ENCODE assay signal across 23 cellular contexts in the genomic region with DNA sequence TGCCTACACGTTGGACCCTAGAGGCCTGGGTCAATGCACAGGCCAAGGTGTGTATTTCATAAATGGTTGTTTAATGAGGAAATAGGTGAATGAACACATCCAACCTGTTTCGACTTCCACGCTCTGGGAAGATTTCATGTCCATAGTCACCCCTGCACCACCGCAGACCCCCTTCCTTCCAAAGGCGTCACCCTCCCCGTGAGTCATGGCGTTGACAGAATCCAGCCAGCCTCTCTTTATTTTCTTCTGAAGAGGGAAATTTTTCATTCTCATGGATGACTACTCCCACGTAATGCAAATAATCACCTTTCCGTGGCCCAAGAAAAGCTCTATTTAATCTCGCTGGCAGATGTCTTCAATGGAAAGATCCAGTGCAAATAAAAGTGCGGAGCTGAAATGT.
DNase-seq lines count a peak whose midpoint lies in the region; FAIRE-seq and TF ChIP-seq lines count a peak whose summit lies in the region.
"Had no signal": no experiment of that assay in that cellular context is flagged by ENCODE, and none has a peak within 500 bp of the region (broad histone marks: within the 10 kb centered on the region; RNA-seq: fewer than 3 reads in every experiment).

No MANE protein-coding gene starts in this region.

- H3K27me3 ChIP-seq in neural progenitor cell: no peaks in the 10 kb centered on the region

- no peak overlapping the region for H3K9ac ChIP-seq in neural progenitor cell

- CTCF ChIA-PET in GM10248 (lab: Yijun Ruan, JAX): interaction anchor here (1.0 to 2.4 kb wide), 2 partner anchors 35 to 148 kb away, joined by 3 to 10 read pairs; no protein-coding TSS in a partner anchor
- CTCF ChIA-PET in activated naive CD4-positive, alpha-beta T cell treated with anti-CD3 and anti-CD28 coated beads for 36 hours (lab: Charles Lee): no interaction called here

- H3K79me2 ChIP-seq in neural progenitor cell (ENCODE audit: low read depth): no peaks in the 10 kb centered on the region

- no peaks in the 10 kb centered on the region for H4K20me1 ChIP-seq in neural progenitor cell (ENCODE audit: low read depth)

- DNase-seq in GM10248 (ENCODE audit: extremely low spot score) (peak; percentile 1), NCI-H146 treated with DMSO at 0.1 percent for 48 hours (lab: John Stamatoyannopoulos, UW; ENCODE audit: unreplicated experiment) (peak; percentile 26), neural progenitor cell (ENCODE audit: low spot score) (no peak), urothelium cell line (ENCODE audit: low spot score) (no peak), H4 (ENCODE audit: low spot score) (no peak), D341Med (ENCODE audit: low spot score) (no peak)
- no peak for DNase-seq in activated naive CD4-positive, alpha-beta T cell treated with anti-CD3 and anti-CD28 coated beads for 36 hours
- DNase-seq: Caco-2; CD8-positive, alpha-beta T cell; H9; Kasumi-1; MV-4-11; NCI-H187; NCI-H2081 treated with DMSO at 0.1 percent for 48 hours; NCI-H2171; NCI-H226; NCI-H510A; Right ventricle myocardium superior; SW 1271 had no signal

- peaks cover 15% of the 10 kb centered on the region for H3K4me1 Mint-ChIP-seq in neural progenitor cell
- H3K4me1 Mint-ChIP-seq in activated naive CD4-positive, alpha-beta T cell treated with anti-CD3 and anti-CD28 coated beads for 36 hours (ENCODE audit: low read depth): no peaks in the 10 kb centered on the region
- H3K4me1 Mint-ChIP-seq: B cell had no signal

- H3K9me3 ChIP-seq in neural progenitor cell (ENCODE audit: low read depth): no peaks in the 10 kb centered on the region
- H3K9me3 ChIP-seq: Caco-2 had no signal

- peaks cover 7% of the 10 kb centered on the region for H3K9me3 Mint-ChIP-seq in neural progenitor cell
- no peaks in the 10 kb centered on the region for H3K9me3 Mint-ChIP-seq in activated naive CD4-positive, alpha-beta T cell treated with anti-CD3 and anti-CD28 coated beads for 36 hours
- H3K9me3 Mint-ChIP-seq: CD8-positive, alpha-beta T cell had no signal

- no peak for TF ChIP-seq CTCF in GM10248 (IDR thresholded peaks at IDR 0.05; ENCODE audit: control extremely low read depth, extremely low read depth, low read depth, missing control alignments)
- TF ChIP-seq CTCF in neural progenitor cell (IDR thresholded peaks at IDR 0.05): no peak

- intact Hi-C loops in activated naive CD4-positive, alpha-beta T cell treated with anti-CD3 and anti-CD28 coated beads for 36 hours (cut with micrococcal nuclease): no loop called here

- H3K36me3 Mint-ChIP-seq in neural progenitor cell: no peaks in the 10 kb centered on the region
- H3K36me3 Mint-ChIP-seq in activated naive CD4-positive, alpha-beta T cell treated with anti-CD3 and anti-CD28 coated beads for 36 hours (ENCODE audit: low read depth): no peaks in the 10 kb centered on the region
- H3K36me3 Mint-ChIP-seq: CD8-positive, alpha-beta T cell had no signal

- no peaks in the 10 kb centered on the region for H3K36me3 ChIP-seq in neural progenitor cell

- H3F3A ChIP-seq in neural progenitor cell (ENCODE audit: low read depth): peaks cover 14% of the 10 kb centered on the region

- no peak overlapping the region for H3K4me3 Mint-ChIP-seq in neural progenitor cell
- no peak overlapping the region for H3K4me3 Mint-ChIP-seq in activated naive CD4-positive, alpha-beta T cell treated with anti-CD3 and anti-CD28 coated beads for 36 hours
- H3K4me3 Mint-ChIP-seq: B cell; CD8-positive, alpha-beta T cell; H9 had no signal

- H3K27ac ChIP-seq in neural progenitor cell: no peak overlapping the region
- H3K27ac ChIP-seq: C4-2B had no signal

- no peak overlapping the region for H2AFZ ChIP-seq in neural progenitor cell (replicated peaks)

- peak; percentile 94 for FAIRE-seq in urothelium cell line (lab: Jason Lieb, UNC)
- FAIRE-seq: HTR-8/SVneo, K562 had no signal

- peaks cover 7% of the 10 kb centered on the region for H3K27me3 Mint-ChIP-seq in neural progenitor cell (ENCODE audit: insufficient read depth, low read depth)
- H3K27me3 Mint-ChIP-seq in activated naive CD4-positive, alpha-beta T cell treated with anti-CD3 and anti-CD28 coated beads for 36 hours (ENCODE audit: low read depth): no peaks in the 10 kb centered on the region

- H3K4me3 ChIP-seq in neural progenitor cell: no peak overlapping the region
- H3K4me3 ChIP-seq: K562 had no signal

- no peak overlapping the region for H3K4me2 ChIP-seq in neural progenitor cell

- H3K4me1 ChIP-seq in neural progenitor cell: peaks cover 4% of the 10 kb centered on the region
- H3K4me1 ChIP-seq: Caco-2 had no signal

- POLR2A ChIA-PET in GM10248 (lab: Yijun Ruan, JAX): no interaction called here

- peak overlapping the region; percentile 64 for H3K27ac Mint-ChIP-seq in neural progenitor cell
- H3K27ac Mint-ChIP-seq in activated naive CD4-positive, alpha-beta T cell treated with anti-CD3 and anti-CD28 coated beads for 36 hours: no peak overlapping the region
- H3K27ac Mint-ChIP-seq: B cell; CD8-positive, alpha-beta T cell; H9 had no signal

Comparison
In these comparisons a context has a peak if more than half of its experiments do, and no peak if none do; other contexts are left out.
1. DNase-seq: peak in GM10248 (single experiment) and NCI-H146 treated with DMSO at 0.1 percent for 48 hours (single experiment); none in neural progenitor cell (single experiment), urothelium cell line (single experiment), H4 (single experiment), D341Med (single experiment) and activated naive CD4-positive, alpha-beta T cell treated with anti-CD3 and anti-CD28 coated beads for 36 hours (single experiment).